9 cellular contexts compared by ENCODE assay signal in the genomic region with DNA sequence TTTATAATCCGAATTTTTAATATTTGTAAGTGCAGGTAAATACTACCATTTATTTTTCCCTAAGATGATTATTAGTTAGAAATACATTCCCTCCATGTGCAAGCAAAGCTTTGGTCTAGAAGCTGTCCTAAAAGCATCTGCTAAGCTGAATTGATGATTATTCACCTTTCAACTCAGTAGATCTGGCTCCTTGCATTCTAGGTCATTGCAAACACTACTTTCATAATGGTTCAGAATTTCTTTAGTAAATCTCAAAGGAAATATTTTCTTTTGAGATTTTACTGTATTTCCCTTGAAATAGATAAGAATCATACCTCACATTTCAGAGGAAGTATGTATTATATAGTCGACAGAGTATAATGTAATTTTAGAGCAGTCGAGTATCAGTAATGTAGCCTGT. TPM values are rescaled to one million over a fixed set of nuclear protein-coding genes. Genes with fewer than 3 reads are reported as not detected.
DNase-seq lines count a peak whose midpoint lies in the region; ATAC-seq, FAIRE-seq and TF ChIP-seq lines count a peak whose summit lies in the region.
"Had no signal": no experiment of that assay in that cellular context is flagged by ENCODE, and none has a peak within 500 bp of the region (broad histone marks: within the 10 kb centered on the region; RNA-seq: fewer than 3 reads in every experiment).

No MANE protein-coding gene starts in this region.

- H3K9ac ChIP-seq in NT2/D1 (ENCODE audit: insufficient read length, low read depth), result peak overlapping the region; percentile 4
- no peak overlapping the region for H3K9ac ChIP-seq in H1 (replicated peaks in 1 of 4; ENCODE audit: extremely low read depth in 1 of 4, low read depth in 3 of 4, low read length in 3 of 4)

- H4K5ac ChIP-seq in H1 (ENCODE audit: insufficient read length, low read depth, low read length), result no peak overlapping the region

- no peaks in the 10 kb centered on the region for H3K27me3 Mint-ChIP-seq in Calu3 (ENCODE audit: unreplicated experiment)

- H3K36me3 Mint-ChIP-seq in Calu3 (ENCODE audit: insufficient read depth, unreplicated experiment), result peaks cover 47% of the 10 kb centered on the region

- no peak overlapping the region for H2AK5ac ChIP-seq in H1 (ENCODE audit: low read depth, low read length)

- ATAC-seq in GM21825 (IDR thresholded peaks at IDR 0.05; ENCODE audit: unreplicated experiment), result no peak

- H3K4ac ChIP-seq in H1 (replicated peaks; ENCODE audit: insufficient read length, low read depth, low read length), result no peak overlapping the region

- peaks cover 20% of the 10 kb centered on the region for H3K4me1 Mint-ChIP-seq in Calu3 (ENCODE audit: low read depth, unreplicated experiment)

- peak overlapping the region; percentile 98 for H3K27ac Mint-ChIP-seq in Calu3 (ENCODE audit: unreplicated experiment)

- H3K56ac ChIP-seq in H1 (replicated peaks; ENCODE audit: insufficient read length, low read depth, low read length), result no peak overlapping the region

- TF ChIP-seq POLR2A in H1 (IDR thresholded peaks at IDR 0.05; ENCODE audit: control extremely low read depth in 1 of 2, low read depth in 2 of 2, low read length in 2 of 2), result no peak

- 75% methylated on average over 3 of the region's 3 CpGs; no CpG with 5 or more reads in 1 of the 2 experiments for WGBS in H1 (ENCODE audit: extremely low coverage in 1 of 2, insufficient coverage in 1 of 2, insufficient read length in 1 of 2, insufficient replicate concordance in 2 of 2, low coverage in 1 of 2, low lambda C conversion rate in 2 of 2, missing lambda C conversion rate in 1 of 2), 2 experiments

- H3K27me3 ChIP-seq in NT2/D1 (ENCODE audit: insufficient read depth, insufficient read length) (no peaks in the 10 kb centered on the region), H1 (replicated peaks in 1 of 4; ENCODE audit: control insufficient read depth in 3 of 4, extremely low read depth in 1 of 4, insufficient read depth in 3 of 4, low read length in 3 of 4) (no peaks in the 10 kb centered on the region), neuron (ENCODE audit: insufficient read depth, low read length) (no peaks in the 10 kb centered on the region)

- no peaks in the 10 kb centered on the region for H3K9me3 Mint-ChIP-seq in Calu3 (ENCODE audit: low read depth, unreplicated experiment)

- no peak overlapping the region for H2BK5ac ChIP-seq in H1 (ENCODE audit: low read depth, low read length)

- no peak overlapping the region for H4K8ac ChIP-seq in H1 (ENCODE audit: extremely low read depth, insufficient read depth, low read length)

- H2BK12ac ChIP-seq in H1 (ENCODE audit: low read depth, low read length), result no peak overlapping the region

- H2BK120ac ChIP-seq in H1 (replicated peaks; ENCODE audit: low read depth, low read length), result no peak overlapping the region

- H3K14ac ChIP-seq in H1 (ENCODE audit: insufficient read length), result no peak overlapping the region

- H4K91ac ChIP-seq in H1 (replicated peaks; ENCODE audit: insufficient read length, low read length), result no peak overlapping the region

- no peak for TF ChIP-seq RAD21 in H1 (IDR thresholded peaks at IDR 0.05 in 1 of 2, conservative IDR thresholded peaks at IDR 0.05 in 1 of 2; ENCODE audit: low read depth in 2 of 2, low read length in 2 of 2)

- H4K20me1 ChIP-seq in H1 (replicated peaks in 1 of 2; ENCODE audit: control insufficient read depth in 1 of 2, insufficient read depth in 2 of 2, low read length in 2 of 2), result peaks cover 1 to 3% of the 10 kb centered on the region in 2 experiments

- H2AFZ ChIP-seq in H1 (ENCODE audit: low read length) (no peak overlapping the region), neuron (ENCODE audit: low read depth, low read length) (no peak overlapping the region)

- no peak overlapping the region for H3K27ac ChIP-seq in H1 (ENCODE audit: low read depth, low read length)

- H3K4me1 ChIP-seq in NT2/D1 (ENCODE audit: insufficient read depth, insufficient read length), result no peaks in the 10 kb centered on the region
- peaks cover 0 to 9% (median 5%) of the 10 kb centered on the region in 4 experiments; a peak in 4 of 7 replicates for H3K4me1 ChIP-seq in H1 (replicated peaks in 1 of 4; ENCODE audit: control insufficient read depth in 3 of 4, insufficient read depth in 4 of 4, low read length in 3 of 4)
- peaks cover 30% of the 10 kb centered on the region for H3K4me1 ChIP-seq in neuron (ENCODE audit: insufficient read depth, low read length)

- peak overlapping the region; percentile 84 to 96 for H3K4me2 ChIP-seq in H1 (ENCODE audit: insufficient read depth in 1 of 2, low read depth in 2 of 2, low read length in 2 of 2)

- POLR2A ChIA-PET in H1 (lab: Charles Lee; ENCODE audit: partially characterized antibody), result no interaction called here

- no peak overlapping the region for H2BK15ac ChIP-seq in H1 (ENCODE audit: low read length)

- peak overlapping the region; percentile 92 for H3K4me3 Mint-ChIP-seq in Calu3 (ENCODE audit: low read depth, unreplicated experiment)

- TF ChIP-seq CTCF in Calu3 (IDR thresholded peaks at IDR 0.05; ENCODE audit: unreplicated experiment) (no peak), H1 (IDR thresholded peaks at IDR 0.05; ENCODE audit: control extremely low read depth in 1 of 3, insufficient read depth in 1 of 3, low read depth in 1 of 3, low read length in 3 of 3) (no peak)

- H2BK20ac ChIP-seq in H1 (ENCODE audit: low read length), result no peak overlapping the region

- peak overlapping the region; percentile 1 for H3K4me3 ChIP-seq in NT2/D1 (ENCODE audit: insufficient read length, low read depth)
- H3K4me3 ChIP-seq in H1 (ENCODE audit: extremely low read depth in 1 of 4, insufficient read depth in 2 of 4, low read depth in 3 of 4, low read length in 4 of 4), result peak overlapping the region in 2 of 4 experiments; percentile 22 to 83; a peak in 3 of 8 replicates
- H3K4me3 ChIP-seq in neuron (ENCODE audit: low read length), result peak overlapping the region; percentile 56

- BruUV-seq in Calu3 (replicated peaks; lab: Mats Ljungman, UMichigan), result no TSS peak

- DNase-seq in Calu3, result no peak
- no peak for DNase-seq in NT2/D1 (ENCODE audit: low read depth, low spot score)
- DNase-seq in H1 (ENCODE audit: low read depth in 1 of 2, low spot score in 2 of 2), result no peak
- DNase-seq in NCI-H226, result no peak
- no peak for DNase-seq in putamen (ENCODE audit: low spot score)
- no peak for DNase-seq in DMS53 treated with DMSO at 0.1 percent for 48 hours (lab: John Stamatoyannopoulos, UW; ENCODE audit: unreplicated experiment)
- DNase-seq: NCI-H2081 treated with DMSO at 0.1 percent for 48 hours had no signal

- intact Hi-C loops in Calu3 (cut with micrococcal nuclease; ENCODE audit: unreplicated experiment), result no loop called here

- peaks cover 14 to 69% of the 10 kb centered on the region in 2 experiments for H3K79me2 ChIP-seq in H1 (ENCODE audit: control insufficient read depth in 1 of 2, insufficient read depth in 2 of 2, low read length in 2 of 2)

- peaks cover 43% of the 10 kb centered on the region for H3K36me3 ChIP-seq in NT2/D1 (ENCODE audit: insufficient read depth, insufficient read length, low read length)
- peaks cover 0 to 7% (median 0%) of the 10 kb centered on the region in 4 experiments; a peak in 1 of 8 replicates for H3K36me3 ChIP-seq in H1 (ENCODE audit: control insufficient read depth in 2 of 4, insufficient read depth in 4 of 4, low read length in 3 of 4)
- H3K36me3 ChIP-seq in neuron (ENCODE audit: insufficient read depth, low read length), result peaks cover 11% of the 10 kb centered on the region

- H3K79me1 ChIP-seq in H1 (ENCODE audit: low read depth, low read length), result peaks cover under 1% of the 10 kb centered on the region; the same call in 1 of the 2 replicates

- no peak overlapping the region for H3K23ac ChIP-seq in H1 (ENCODE audit: insufficient read length)

- no peak for TF ChIP-seq EP300 in H1 (IDR thresholded peaks at IDR 0.05; ENCODE audit: borderline replicate concordance in 1 of 2, low read depth in 2 of 2, low read length in 2 of 2)

- no peaks in the 10 kb centered on the region for H3K9me3 ChIP-seq in NT2/D1 (ENCODE audit: insufficient read depth, low read length)
- H3K9me3 ChIP-seq in H1 (ENCODE audit: insufficient read depth in 2 of 2, low read depth in 1 of 2, low read length in 1 of 2), result no peaks in the 10 kb centered on the region
- no peaks in the 10 kb centered on the region for H3K9me3 ChIP-seq in neuron (ENCODE audit: low read length)

- FAIRE-seq in H1 (lab: Jason Lieb, UNC), result no peak

- peaks cover 5% of the 10 kb centered on the region; the same call in 1 of the 2 replicates for H3K23me2 ChIP-seq in H1 (ENCODE audit: low read depth, low read length)

- H3K18ac ChIP-seq in H1 (ENCODE audit: extremely low read depth, low read length), result no peak overlapping the region

- CTCF ChIA-PET in Calu3 (lab: Charles Lee) (no interaction called here), H1 (lab: Charles Lee; ENCODE audit: partially characterized antibody) (interaction anchor here (1.6 kb wide), 1 partner anchor 83 kb away, joined by 5 read pairs; a partner anchor contains a TSS)

TF ChIP-seq in H1, 55 proteins besides CTCF, POLR2A, EP300 and RAD21:
- TF ChIP-seq POU5F1 (IDR thresholded peaks at IDR 0.05; ENCODE audit: low read depth, low read length), result no peak
- TF ChIP-seq SIN3A (conservative IDR thresholded peaks at IDR 0.05 in 1 of 2, IDR thresholded peaks at IDR 0.05 in 1 of 2; ENCODE audit: low read depth in 1 of 2, low read length in 2 of 2), result no peak
- TF ChIP-seq SUZ12 (IDR thresholded peaks at IDR 0.05; ENCODE audit: low read length), result no peak
- TF ChIP-seq FOSL1 (IDR thresholded peaks at IDR 0.05; ENCODE audit: insufficient read depth, low read depth, low read length), result no peak
- TF ChIP-seq SRF (IDR thresholded peaks at IDR 0.05; ENCODE audit: low read depth, low read length), result no peak
- TF ChIP-seq CTBP2 (IDR thresholded peaks at IDR 0.05; ENCODE audit: borderline replicate concordance, insufficient read depth, insufficient read length, low read length), result no peak
- no peak for TF ChIP-seq SAP30 (IDR thresholded peaks at IDR 0.05; ENCODE audit: insufficient read depth, insufficient replicate concordance, low read length)
- TF ChIP-seq RXRA (IDR thresholded peaks at IDR 0.05; ENCODE audit: insufficient read depth, low read depth, low read length), result no peak
- no peak for TF ChIP-seq RNF2 (IDR thresholded peaks at IDR 0.05; ENCODE audit: borderline replicate concordance, low read depth, low read length, missing control alignments, poor library complexity, severe bottlenecking)

RNA-seq across cellular contexts. Expression of a gene that starts 2.4 kb away (rescaled TPM):
- total RNA-seq in Calu3 (2022), result 124 and 131 TPM in 2 replicates
- 66.9 and 82.7 TPM in 2 replicates for total RNA-seq in H1 (2021; fragmentation: NEBNext Ultra II Directional; extraction: Animal tissue kit (Norgen Biotek cat#: 25700))
- 11.6 and 14.9 TPM in 2 replicates for polyA plus RNA-seq in H1 (2011; rRNA removed)
- polyA plus RNA-seq in H1 (2011; cell fraction: cytosol; rRNA removed), result 14.3 TPM
- 40.1 TPM for polyA plus RNA-seq in H1 (2011; cell fraction: nucleus; rRNA removed)
- polyA plus RNA-seq in H1 (2012, experiment 1 of 2), result 20.1 to 44.9 TPM (median 34.0 TPM) in 4 replicates
- polyA plus RNA-seq in H1 (2012, experiment 2 of 2), result 2.7 TPM
- 22.4 TPM for polyA plus RNA-seq in H1 (2013, experiment 1 of 2)
- polyA plus RNA-seq in H1 (2013, experiment 2 of 2), result 22.3 TPM
- 98.3 and 124 TPM in 2 replicates for polyA minus RNA-seq in H1 (2011; rRNA and poly(A)+ RNA removed)
- polyA minus RNA-seq in H1 (2011; cell fraction: cytosol; rRNA and poly(A)+ RNA removed), result 102 TPM
- 268 TPM for polyA minus RNA-seq in H1 (2011; cell fraction: nucleus; rRNA and poly(A)+ RNA removed)
